ENCODE assay signal across 11 cellular contexts in the genomic region with DNA sequence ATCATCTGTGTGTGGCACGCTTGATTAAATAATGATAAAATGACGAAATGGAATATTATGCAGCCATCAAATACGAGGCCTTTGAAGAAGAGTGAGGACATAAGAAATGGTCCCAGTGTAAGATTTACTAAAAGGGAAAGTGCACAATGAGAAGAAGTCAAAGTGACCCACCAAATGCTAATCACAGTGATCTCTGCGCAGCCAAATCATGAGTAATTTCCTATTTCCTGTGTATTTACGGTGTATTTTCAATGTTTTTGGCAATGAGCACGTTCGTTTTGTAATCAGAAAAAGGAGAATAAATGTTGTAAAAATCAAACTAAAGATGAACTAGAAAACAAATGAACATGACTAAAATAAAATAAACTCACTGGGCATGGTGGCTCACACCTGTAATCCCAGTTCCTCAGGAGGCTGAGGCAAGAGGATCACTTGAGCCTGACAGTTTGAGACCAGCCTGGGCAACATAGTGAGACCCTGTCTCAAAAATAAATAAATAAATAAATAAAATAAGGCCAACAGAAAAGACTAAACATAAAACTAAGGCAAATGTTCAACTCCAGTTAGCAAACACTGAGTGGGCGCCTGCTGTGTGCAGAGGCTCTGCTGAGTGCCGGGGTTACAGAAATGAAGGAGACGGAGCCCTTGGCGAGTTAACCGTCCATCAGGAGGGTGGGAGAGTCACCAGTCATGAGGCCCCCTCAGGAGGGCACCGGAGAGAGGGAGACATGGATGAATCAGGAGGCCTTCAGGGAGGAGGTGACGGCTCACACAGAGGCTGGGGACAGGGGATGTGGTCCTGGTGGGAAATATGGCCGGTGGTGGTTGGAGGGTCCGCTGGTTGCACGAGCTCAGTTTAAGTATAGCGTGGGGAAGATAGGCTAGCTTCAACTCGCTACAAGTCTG. TPM values are rescaled to one million over a fixed set of nuclear protein-coding genes. Genes with fewer than 3 reads are reported as not detected.
DNase-seq lines count a peak whose midpoint lies in the region; ATAC-seq, FAIRE-seq and TF ChIP-seq lines count a peak whose summit lies in the region.
"Had no signal": no experiment of that assay in that cellular context is flagged by ENCODE, and none has a peak within 500 bp of the region (broad histone marks: within the 10 kb centered on the region; RNA-seq: fewer than 3 reads in every experiment).

No MANE protein-coding gene starts in this region.

- BruUV-seq in K562 (replicated peaks; lab: Mats Ljungman, UMichigan) = no TSS peak

- ATAC-seq in K562 = no peak
- ATAC-seq in left lung = no peak

- TF ChIP-seq POLR2A in K562 (conservative IDR thresholded peaks at IDR 0.05) (no peak), stomach (IDR thresholded peaks at IDR 0.05) (no peak)

- CTCF ChIA-PET in K562 (lab: Yijun Ruan, JAX; ENCODE audit: low intra/inter-chr PET ratio) = no interaction called here
- CTCF ChIA-PET in activated naive CD4-positive, alpha-beta T cell treated with anti-CD3 and anti-CD28 coated beads, Interleukin-2, amount 10 ng/mL, durations not matched to agents 7 days and 5 days (lab: Charles Lee) = interaction anchor here (1.2 to 1.3 kb wide), 2 partner anchors 128 to 132 kb away, joined by 3 read pairs; no protein-coding TSS in a partner anchor

- in situ Hi-C loops in K562 (cut with MboI) (loop anchor here (10.0 kb wide), 1 partner anchor 326 kb away; the partner anchor contains the start of gene MIEF1), G401 (cut with HindIII; ENCODE audit: low sequenced_read_pairs) (no loop called here)

- no peaks in the 10 kb centered on the region for H4K20me1 ChIP-seq in K562 (replicated peaks; ENCODE audit: control insufficient read depth, insufficient read depth, low read length)

- WGBS in K562 (ENCODE audit: insufficient coverage, low coverage, missing lambda C conversion rate) = 65% methylated on average over 17 of the region's 19 CpGs
- WGBS in stomach, 5 donors = 83 to 88% (median 86%) methylated on average over 19 of the region's 19 CpGs

- H3K4me3 Mint-ChIP-seq in activated naive CD4-positive, alpha-beta T cell treated with anti-CD3 and anti-CD28 coated beads, Interleukin-2, amount 10 ng/mL, durations not matched to agents 7 days and 5 days = no peak overlapping the region
- H3K4me3 Mint-ChIP-seq: activated naive CD4-positive, alpha-beta T cell treated with anti-CD3 and anti-CD28 coated beads, Interleukin-2, amount 50 U/mL, for 24 hours had no signal

- H3K79me2 ChIP-seq in K562 (ENCODE audit: control insufficient read depth, insufficient read depth, low read length) = no peaks in the 10 kb centered on the region

- H3K27me3 Mint-ChIP-seq in activated naive CD4-positive, alpha-beta T cell treated with anti-CD3 and anti-CD28 coated beads, Interleukin-2, amount 10 ng/mL, durations not matched to agents 7 days and 5 days = peaks cover 14% of the 10 kb centered on the region
- H3K27me3 Mint-ChIP-seq: activated naive CD4-positive, alpha-beta T cell treated with anti-CD3 and anti-CD28 coated beads, Interleukin-2, amount 50 U/mL, for 24 hours had no signal

- intact Hi-C loops in K562 (cut with micrococcal nuclease) (loop anchor here (10.0 kb wide), 1 partner anchor 346 kb away; the partner anchor contains the start of gene ATF4), left lung (cut with DNase I) (loop anchor here in 1 of 2 donors (10.0 kb wide), 1 partner anchor 136 kb away; the partner anchor contains the start of gene RPL3), stomach (cut with DNase I; ENCODE audit: low total_unique reads) (no loop called here)

- no peaks in the 10 kb centered on the region for H3K9me1 ChIP-seq in K562 (ENCODE audit: control insufficient read depth, insufficient read depth, low read length)

- no peak overlapping the region for H3K4me3 ChIP-seq in K562
- no peak overlapping the region for H3K4me3 ChIP-seq in left lung
- no peak overlapping the region for H3K4me3 ChIP-seq in stomach

- POLR2A ChIA-PET in K562 (lab: Yijun Ruan, JAX) = interaction anchor here (0.8 to 1.7 kb wide), 3 partner anchors 52 to 140 kb away, joined by 3 to 12 read pairs (median 5); partner anchors contain the start of gene RPL3

- H3K4me1 ChIP-seq in K562 (replicated peaks in 1 of 2; ENCODE audit: control insufficient read depth in 2 of 2, insufficient read depth in 2 of 2, low read length in 2 of 2) = peaks cover 13 to 33% of the 10 kb centered on the region in 2 experiments; a peak in 4 of 5 replicates
- peaks cover 27 to 54% of the 10 kb centered on the region in 2 donors for H3K4me1 ChIP-seq in left lung
- peaks cover 33 to 47% (median 36%) of the 10 kb centered on the region in 4 donors for H3K4me1 ChIP-seq in stomach

- H3K27ac ChIP-seq in K562 (ENCODE audit: extremely low read depth, low read depth, low read length) (no peak overlapping the region), left lung (peak overlapping the region; percentile 20 to 36), stomach (peak overlapping the region; percentile 32 to 85 (median 71))

- no peaks in the 10 kb centered on the region for H3K36me3 ChIP-seq in K562 (ENCODE audit: control insufficient read depth, insufficient read depth, low read length)
- H3K36me3 ChIP-seq in left lung = no peaks in the 10 kb centered on the region
- no peaks in the 10 kb centered on the region for H3K36me3 ChIP-seq in stomach

- no peak overlapping the region for H2AFZ ChIP-seq in K562 (ENCODE audit: low read depth, low read length)

- no peaks in the 10 kb centered on the region for H3K9me3 Mint-ChIP-seq in activated naive CD4-positive, alpha-beta T cell treated with anti-CD3 and anti-CD28 coated beads, Interleukin-2, amount 10 ng/mL, durations not matched to agents 7 days and 5 days
- H3K9me3 Mint-ChIP-seq: activated naive CD4-positive, alpha-beta T cell treated with anti-CD3 and anti-CD28 coated beads, Interleukin-2, amount 50 U/mL, for 24 hours had no signal

- H3K9me3 ChIP-seq in K562 (replicated peaks; ENCODE audit: control insufficient read depth, insufficient read depth, low read depth, low read length) = no peaks in the 10 kb centered on the region
- no peaks in the 10 kb centered on the region for H3K9me3 ChIP-seq in left lung
- H3K9me3 ChIP-seq in stomach = peaks cover 0 to 8% (median 5%) of the 10 kb centered on the region in 4 donors

- no peak overlapping the region for H3K9ac ChIP-seq in K562 (ENCODE audit: insufficient read depth in 1 of 2, low read depth in 2 of 2, low read length in 2 of 2)

- H3K4me2 ChIP-seq in K562 (ENCODE audit: insufficient read depth, low read length) = no peak overlapping the region

- no peak for FAIRE-seq in K562 (lab: Jason Lieb, UNC)
- FAIRE-seq: GM19239 had no signal

- no peak for TF ChIP-seq CTCF in K562 (IDR thresholded peaks at IDR 0.05 in 2 of 3, conservative IDR thresholded peaks at IDR 0.05 in 1 of 3; ENCODE audit: insufficient read depth in 2 of 3, low read depth in 1 of 3, low read length in 3 of 3)
- TF ChIP-seq CTCF in left lung (IDR thresholded peaks at IDR 0.05) = no peak
- TF ChIP-seq CTCF in stomach (IDR thresholded peaks at IDR 0.05) = no peak

- peaks cover 27% of the 10 kb centered on the region for H3K4me1 Mint-ChIP-seq in activated naive CD4-positive, alpha-beta T cell treated with anti-CD3 and anti-CD28 coated beads, Interleukin-2, amount 10 ng/mL, durations not matched to agents 7 days and 5 days

- DNase-seq in HS-5 (ENCODE audit: low read depth) = peak; percentile 57
- DNase-seq in K562 (ENCODE audit: extremely low read depth in 1 of 4, low spot score in 3 of 4) = no peak
- no peak for DNase-seq in left lung
- no peak for DNase-seq in stomach
- no peak for DNase-seq in G401 (ENCODE audit: low spot score)
- DNase-seq in activated naive CD4-positive, alpha-beta T cell treated with anti-CD3 and anti-CD28 coated beads, Interleukin-2, amount 10 ng/mL, durations not matched to agents 7 days and 5 days = no peak
- no peak for DNase-seq in NCI-H1694 (lab: John Stamatoyannopoulos, UW)
- DNase-seq: foreskin melanocyte, T1000 had no signal

- H3K36me3 Mint-ChIP-seq in activated naive CD4-positive, alpha-beta T cell treated with anti-CD3 and anti-CD28 coated beads, Interleukin-2, amount 10 ng/mL, durations not matched to agents 7 days and 5 days = no peaks in the 10 kb centered on the region
- H3K36me3 Mint-ChIP-seq: activated naive CD4-positive, alpha-beta T cell treated with anti-CD3 and anti-CD28 coated beads, Interleukin-2, amount 50 U/mL, for 24 hours had no signal

- H3K27me3 ChIP-seq in K562 (ENCODE audit: control insufficient read depth in 2 of 2, insufficient read depth in 2 of 2, low read length in 2 of 2) (no peaks in the 10 kb centered on the region), left lung (no peaks in the 10 kb centered on the region), stomach (no peaks in the 10 kb centered on the region)

- TF ChIP-seq RAD21 in K562 (CRISPR knock-in tag; conservative IDR thresholded peaks at IDR 0.05 in 1 of 2, IDR thresholded peaks at IDR 0.05 in 1 of 2) = no peak

- TF ChIP-seq EP300 in K562 (IDR thresholded peaks at IDR 0.05; ENCODE audit: low read length) (no peak), stomach (IDR thresholded peaks at IDR 0.05) (no peak)

- H3K27ac Mint-ChIP-seq in activated naive CD4-positive, alpha-beta T cell treated with anti-CD3 and anti-CD28 coated beads, Interleukin-2, amount 10 ng/mL, durations not matched to agents 7 days and 5 days = no peak overlapping the region
- H3K27ac Mint-ChIP-seq: activated naive CD4-positive, alpha-beta T cell treated with anti-CD3 and anti-CD28 coated beads, Interleukin-2, amount 50 U/mL, for 24 hours had no signal

TF ChIP-seq in K562, 482 proteins besides CTCF, POLR2A, EP300 and RAD21 (continues in another document):
- TF ChIP-seq ZNF316 (IDR thresholded peaks at IDR 0.05) = no peak

RNA-seq across cellular contexts. Expression of gene CBX7, which starts 26.0 kb away (rescaled TPM):
- total RNA-seq in K562 (2011; cell fraction: chromatin; rRNA removed; ENCODE audit: low replicate concordance) = 12.1 and 26.6 TPM in 2 replicates
- total RNA-seq in K562 (2011; cell fraction: nucleolus; rRNA removed) = 16.8 and 18.7 TPM in 2 replicates
- 17.3 and 19.4 TPM in 2 replicates for total RNA-seq in K562 (2011; cell fraction: nucleoplasm; rRNA removed)
- total RNA-seq in K562 (2014; rRNA removed) (2.9 and 5.0 TPM in 2 replicates), K562 (2014; rRNA removed; fragmentation: Illumina TruSeq; extraction: Trizol) (1.3 and 1.4 TPM in 2 replicates), K562 (2015; rRNA removed; fragmentation: Illumina TruSeq; extraction: Trizol) (0.83 and 0.87 TPM in 2 replicates), K562 (2021) (4.1 and 4.8 TPM in 2 replicates), left lung (10 to 100 TPM; 17.1 to 17.7 TPM), stomach (10 to 100 TPM; 10.1 to 84.6 (median 29.6) TPM)
- polyA plus RNA-seq in K562 (2011; rRNA removed) (3.8 and 4.2 TPM in 2 replicates), K562 (2014; fragmentation: Illumina TruSeq; extraction: Trizol) (2.8 and 3.5 TPM in 2 replicates), K562 (2014; fragmentation: Nextera tagmentation; extraction: Ambion mirVana) (under 1 TPM; 0.04 to 0.13 TPM), K562 (2014; rRNA removed) (4.8 and 5.2 TPM in 2 replicates), stomach (10 to 100 TPM; 28.6 to 46.3 (median 29.8) TPM)
- polyA plus RNA-seq in K562 (2011; cell fraction: cytosol; rRNA removed) = 3.7 and 6.6 TPM in 2 replicates
- polyA plus RNA-seq in K562 (2011; cell fraction: nucleus; rRNA removed) = 9.5 and 17.5 TPM in 2 replicates
- polyA plus RNA-seq in K562 (2012) = 2.9 and 5.9 TPM in 2 replicates
- 1.6 and 2.9 TPM in 2 replicates for polyA minus RNA-seq in K562 (2011; rRNA and poly(A)+ RNA removed)
- polyA minus RNA-seq in K562 (2011; cell fraction: cytosol; rRNA and poly(A)+ RNA removed) = 1.3 and 4.7 TPM in 2 replicates
- 4.7 and 4.8 TPM in 2 replicates for polyA minus RNA-seq in K562 (2011; cell fraction: nucleus; rRNA and poly(A)+ RNA removed)
- 7.9 and 9.6 TPM in 2 replicates for total RNA-seq in G401 (2014; rRNA removed; shearing (Covaris generic))
